27 cellular contexts compared by ENCODE assay signal in the genomic region with DNA sequence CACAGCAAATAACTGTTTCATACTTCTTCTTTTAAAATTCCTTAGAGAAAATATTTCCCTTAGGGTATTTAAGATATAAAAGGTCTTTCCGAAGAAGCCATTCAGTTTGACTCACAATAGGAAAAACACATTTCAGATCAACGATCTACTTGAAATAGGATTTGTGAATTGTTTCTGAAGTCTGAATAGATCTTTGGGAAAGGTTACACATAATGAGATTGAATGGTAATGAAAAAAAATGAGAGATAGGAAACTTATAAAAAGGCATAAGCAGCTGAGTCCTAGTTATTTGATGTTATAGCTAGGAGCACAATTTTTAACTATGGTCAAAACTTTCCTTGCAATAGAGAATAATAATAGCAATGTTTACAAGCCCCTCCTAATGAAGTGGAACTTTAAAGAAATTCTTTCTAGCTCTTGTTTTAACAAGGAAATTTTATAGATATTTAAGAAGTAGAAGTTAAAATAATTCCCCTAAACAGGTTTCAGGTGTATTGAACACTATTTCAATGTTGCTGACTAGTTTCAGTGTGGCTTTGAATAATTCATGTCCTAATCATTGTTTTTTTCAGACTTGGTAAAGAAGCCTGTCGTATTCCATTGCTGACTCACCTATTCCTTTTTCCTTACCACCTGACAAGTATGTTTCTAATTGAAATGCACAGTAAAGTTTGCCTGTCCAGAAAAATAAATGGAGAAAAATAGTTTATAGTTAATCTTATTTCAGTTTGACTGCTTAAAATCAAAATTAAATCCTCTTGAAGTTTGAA.
"Had no signal": no experiment of that assay in that cellular context is flagged by ENCODE, and none has a peak within 500 bp of the region (broad histone marks: within the 10 kb centered on the region; RNA-seq: fewer than 3 reads in every experiment).

No MANE protein-coding gene starts in this region.

- DNase-seq: activated CD4-positive, alpha-beta memory T cell treated with anti-CD3 and anti-CD28 coated beads for 36 hours; activated CD4-positive, alpha-beta T cell treated with anti-CD3 and anti-CD28 coated beads for 36 hours; activated CD4-positive, alpha-beta T cell treated with anti-CD3 and anti-CD28 coated beads, Interleukin-2, amount 50 U/mL, for 1 hour; activated CD8-positive, alpha-beta memory T cell treated with anti-CD3 and anti-CD28 coated beads, Interleukin-2, amount 10 ng/mL, durations not matched to agents 7 days and 5 days; activated CD8-positive, alpha-beta memory T cell treated with anti-CD3 and anti-CD28 coated beads, Interleukin-2, amount 50 U/mL, for 48 hours; activated effector memory CD4-positive, alpha-beta T cell treated with Interleukin-2 at 50 U/mL for 16 hours; activated naive CD4-positive, alpha-beta T cell treated with anti-CD3 and anti-CD28 coated beads, Interleukin-2, amount 10 ng/mL, durations not matched to agents 7 days and 5 days; activated naive CD8-positive, alpha-beta T cell treated with anti-CD3 and anti-CD28 coated beads, Interleukin-2, amount 50 U/mL, for 24 hours; activated T-cell treated with anti-CD3 and anti-CD28 coated beads, Interleukin-2, amount 50 U/mL, for 48 hours; aorta; NCI-H1105; NCI-H1417 treated with DMSO at 0.1 percent for 48 hours; NCI-H187 treated with DMSO at 0.1 percent for 48 hours; NCI-H2081 treated with DMSO at 0.1 percent for 48 hours; NCI-H2171; NCI-H510A; NCI-H526; NK-92 treated with Interleukin-12 subunit alpha and Interleukin-12 subunit beta, amount 100 ng/mL, for 24 hours; PC-3; Peyer's patch; RPMI8226; SHP77 treated with DMSO at 0.1 percent for 48 hours; T1000; WERI-Rb-1 had no signal

- H3K27me3 ChIP-seq: Peyer's patch had no signal

- H3K36me3 Mint-ChIP-seq: activated CD4-positive, alpha-beta memory T cell treated with anti-CD3 and anti-CD28 coated beads for 36 hours; activated CD8-positive, alpha-beta memory T cell treated with anti-CD3 and anti-CD28 coated beads, Interleukin-2, amount 10 ng/mL, durations not matched to agents 7 days and 5 days; activated naive CD4-positive, alpha-beta T cell treated with anti-CD3 and anti-CD28 coated beads, Interleukin-2, amount 10 ng/mL, durations not matched to agents 7 days and 5 days; activated naive CD8-positive, alpha-beta T cell had no signal

- FAIRE-seq: K562 had no signal

- H3K36me3 ChIP-seq: Peyer's patch, WERI-Rb-1 had no signal

- H3K27ac Mint-ChIP-seq: activated CD4-positive, alpha-beta memory T cell treated with anti-CD3 and anti-CD28 coated beads for 36 hours; activated CD4-positive, alpha-beta T cell treated with anti-CD3 and anti-CD28 coated beads for 36 hours; activated CD8-positive, alpha-beta memory T cell treated with anti-CD3 and anti-CD28 coated beads, Interleukin-2, amount 10 ng/mL, durations not matched to agents 7 days and 5 days; activated naive CD4-positive, alpha-beta T cell treated with anti-CD3 and anti-CD28 coated beads, Interleukin-2, amount 10 ng/mL, durations not matched to agents 7 days and 5 days; activated naive CD8-positive, alpha-beta T cell; activated naive CD8-positive, alpha-beta T cell treated with anti-CD3 and anti-CD28 coated beads, Interleukin-2, amount 50 U/mL, for 24 hours had no signal

- ATAC-seq: activated CD4-positive, alpha-beta T cell treated with anti-CD3 and anti-CD28 coated beads for 36 hours; activated CD4-positive, CD25-positive, alpha-beta regulatory T cell treated with anti-CD3 and anti-CD28 coated beads, Interleukin-2, amount 50 U/mL, for 24 hours; activated CD8-positive, alpha-beta memory T cell treated with anti-CD3 and anti-CD28 coated beads, Interleukin-2, amount 10 ng/mL, durations not matched to agents 7 days and 5 days; activated naive CD8-positive, alpha-beta T cell treated with anti-CD3 and anti-CD28 coated beads, Interleukin-2, amount 50 U/mL, for 24 hours; K562; PC-3 had no signal

- H3K4me3 ChIP-seq: K562, Peyer's patch had no signal

- H3K9me3 Mint-ChIP-seq: activated naive CD4-positive, alpha-beta T cell treated with anti-CD3 and anti-CD28 coated beads, Interleukin-2, amount 10 ng/mL, durations not matched to agents 7 days and 5 days had no signal

- H3K27me3 Mint-ChIP-seq: activated CD4-positive, alpha-beta memory T cell treated with anti-CD3 and anti-CD28 coated beads for 36 hours; activated CD4-positive, alpha-beta T cell treated with anti-CD3 and anti-CD28 coated beads for 36 hours; activated CD8-positive, alpha-beta memory T cell treated with anti-CD3 and anti-CD28 coated beads, Interleukin-2, amount 10 ng/mL, durations not matched to agents 7 days and 5 days; activated naive CD4-positive, alpha-beta T cell treated with anti-CD3 and anti-CD28 coated beads, Interleukin-2, amount 10 ng/mL, durations not matched to agents 7 days and 5 days; activated naive CD8-positive, alpha-beta T cell; activated naive CD8-positive, alpha-beta T cell treated with anti-CD3 and anti-CD28 coated beads, Interleukin-2, amount 50 U/mL, for 24 hours had no signal

- H3K4me3 Mint-ChIP-seq: activated CD4-positive, alpha-beta memory T cell treated with anti-CD3 and anti-CD28 coated beads for 36 hours; activated CD4-positive, alpha-beta T cell treated with anti-CD3 and anti-CD28 coated beads for 36 hours; activated CD8-positive, alpha-beta memory T cell treated with anti-CD3 and anti-CD28 coated beads, Interleukin-2, amount 10 ng/mL, durations not matched to agents 7 days and 5 days; activated naive CD4-positive, alpha-beta T cell treated with anti-CD3 and anti-CD28 coated beads, Interleukin-2, amount 10 ng/mL, durations not matched to agents 7 days and 5 days; activated naive CD8-positive, alpha-beta T cell; activated naive CD8-positive, alpha-beta T cell treated with anti-CD3 and anti-CD28 coated beads, Interleukin-2, amount 50 U/mL, for 24 hours had no signal

- H3K4me1 Mint-ChIP-seq: activated CD4-positive, alpha-beta T cell treated with anti-CD3 and anti-CD28 coated beads for 36 hours; activated CD8-positive, alpha-beta memory T cell treated with anti-CD3 and anti-CD28 coated beads, Interleukin-2, amount 10 ng/mL, durations not matched to agents 7 days and 5 days; activated naive CD4-positive, alpha-beta T cell treated with anti-CD3 and anti-CD28 coated beads, Interleukin-2, amount 10 ng/mL, durations not matched to agents 7 days and 5 days; activated naive CD8-positive, alpha-beta T cell treated with anti-CD3 and anti-CD28 coated beads, Interleukin-2, amount 50 U/mL, for 24 hours had no signal
